ENCODE assay signal across 1 cellular context in genomic region chr16:641326-642188, GRCh38.
A peak's percentile ranks its signal among the peaks of the same experiment; 100 is the strongest.
TF ChIP-seq lines count a peak whose summit lies in the region.

TSS of gene MCRIP2 (plus strand) at chr16:641828. CDS start at chr16:641992, 164 bp downstream.

TF ChIP-seq in K562, 482 proteins besides CTCF, POLR2A, EP300 and RAD21 (continued from another document):
- peak; percentile 53 for TF ChIP-seq ZBTB40 (IDR thresholded peaks at IDR 0.05)
- no peak for TF ChIP-seq ZBTB40 (CRISPR knock-in tag; IDR thresholded peaks at IDR 0.05)
- TF ChIP-seq HNRNPL (IDR thresholded peaks at IDR 0.05; ENCODE audit: low read depth, low read length) = peak; percentile 93
- TF ChIP-seq ZNF707 (CRISPR knock-in tag; conservative IDR thresholded peaks at IDR 0.05) = no peak
- TF ChIP-seq ZNF274 (IDR thresholded peaks at IDR 0.05; ENCODE audit: borderline replicate concordance, low read depth, low read length) = no peak
